12 cellular contexts compared by ENCODE assay signal in the genomic region with DNA sequence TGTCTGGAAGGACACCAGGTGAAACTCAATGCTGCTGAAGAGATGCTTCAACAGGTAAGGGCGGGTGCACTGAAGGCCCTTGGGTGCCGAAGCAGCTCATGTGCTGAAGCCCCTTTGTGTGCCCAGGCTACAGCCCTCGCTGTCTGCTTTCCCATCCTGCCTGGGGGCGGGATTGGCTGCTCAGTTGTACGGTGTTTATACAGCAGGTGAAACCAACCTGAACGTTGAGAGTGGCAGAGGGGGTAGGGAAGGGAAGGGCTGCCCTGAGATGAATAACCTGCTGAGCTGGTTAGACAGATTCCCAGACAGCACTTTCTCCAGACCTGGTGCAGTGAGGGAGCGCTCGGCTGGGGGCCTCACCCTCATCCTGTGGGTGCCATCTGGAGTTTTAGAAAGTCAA.
DNase-seq lines count a peak whose midpoint lies in the region; ATAC-seq and TF ChIP-seq lines count a peak whose summit lies in the region.
"Had no signal": no experiment of that assay in that cellular context is flagged by ENCODE, and none has a peak within 500 bp of the region (broad histone marks: within the 10 kb centered on the region; RNA-seq: fewer than 3 reads in every experiment).

No MANE protein-coding gene starts in this region.

- CTCF ChIA-PET in mammary epithelial cell (lab: Charles Lee; ENCODE audit: low non-redundant PET): interaction anchor here (0.6 kb wide), 1 partner anchor 22 kb away, joined by 3 read pairs; no protein-coding TSS in a partner anchor

- dilution Hi-C loops in mammary epithelial cell (cut with HindIII; ENCODE audit: low sequenced_read_pairs): no loop called here

- H3K9me3 ChIP-seq in mammary epithelial cell (replicated peaks; ENCODE audit: insufficient read depth, low read length): no peaks in the 10 kb centered on the region
- H3K9me3 ChIP-seq: sigmoid colon, thoracic aorta had no signal

- no peaks in the 10 kb centered on the region for H3K9me3 Mint-ChIP-seq in activated T-cell treated with anti-CD3 and anti-CD28 coated beads, Interleukin-2, amount 50 U/mL, for 4 hours

- H3K4me1 ChIP-seq in mammary epithelial cell (ENCODE audit: insufficient read depth, low read length): peaks cover 80% of the 10 kb centered on the region
- H3K4me1 ChIP-seq: sigmoid colon had no signal

- H3K36me3 Mint-ChIP-seq in activated T-cell treated with anti-CD3 and anti-CD28 coated beads, Interleukin-2, amount 50 U/mL, for 4 hours (ENCODE audit: insufficient read depth): peaks cover 2% of the 10 kb centered on the region

- no peaks in the 10 kb centered on the region for H3K79me2 ChIP-seq in mammary epithelial cell (ENCODE audit: insufficient read depth, low read length)

- H3K4me2 ChIP-seq in mammary epithelial cell (ENCODE audit: insufficient read depth, low read depth, low read length): peak overlapping the region; percentile 61

- BruUV-seq in mammary epithelial cell (replicated peaks; lab: Mats Ljungman, UMichigan): no TSS peak

- peaks cover 6% of the 10 kb centered on the region for H3K4me1 Mint-ChIP-seq in activated T-cell treated with anti-CD3 and anti-CD28 coated beads, Interleukin-2, amount 50 U/mL, for 4 hours (ENCODE audit: low read depth)

- H2AFZ ChIP-seq in mammary epithelial cell (ENCODE audit: low read depth, low read length): peak overlapping the region; percentile 23

- H3K27ac ChIP-seq in 22Rv1 (peak overlapping the region; percentile 87), mammary epithelial cell (ENCODE audit: insufficient read depth, low read depth, low read length) (peak overlapping the region; percentile 50)
- H3K27ac ChIP-seq: sigmoid colon, SK-N-MC, thoracic aorta had no signal

- WGBS in mammary epithelial cell (ENCODE audit: low coverage, missing lambda C conversion rate): 32% methylated on average over 4 of the region's 8 CpGs

- in situ Hi-C loops in mammary epithelial cell (cut with MboI; ENCODE audit: low sequenced_read_pairs in 2 of 2): loop anchor here in 1 of 2 donors (25.0 kb wide), 1 partner anchor 290 kb away; no protein-coding TSS in a partner anchor

- H3K27me3 ChIP-seq in mammary epithelial cell (ENCODE audit: insufficient read depth, low read length): no peaks in the 10 kb centered on the region
- H3K27me3 ChIP-seq: sigmoid colon had no signal

- no peaks in the 10 kb centered on the region for H3K27me3 Mint-ChIP-seq in activated T-cell treated with anti-CD3 and anti-CD28 coated beads, Interleukin-2, amount 50 U/mL, for 4 hours (ENCODE audit: low read depth)

- no peak overlapping the region for H3K9ac ChIP-seq in mammary epithelial cell (ENCODE audit: insufficient read depth, low read length)

- H3K4me3 Mint-ChIP-seq in activated T-cell treated with anti-CD3 and anti-CD28 coated beads, Interleukin-2, amount 50 U/mL, for 4 hours: no peak overlapping the region

- H3K36me3 ChIP-seq in mammary epithelial cell (ENCODE audit: insufficient read depth, low read length): no peaks in the 10 kb centered on the region
- H3K36me3 ChIP-seq: sigmoid colon had no signal

- ATAC-seq in activated T-cell treated with anti-CD3 and anti-CD28 coated beads, Interleukin-2, amount 50 U/mL, for 4 hours: no peak
- ATAC-seq in HG02840 (IDR thresholded peaks at IDR 0.05; ENCODE audit: low FRiP score, unreplicated experiment): no peak
- no peak for ATAC-seq in GM21447 (IDR thresholded peaks at IDR 0.05; ENCODE audit: unreplicated experiment)

- DNase-seq in NCI-H128 (lab: John Stamatoyannopoulos, UW; ENCODE audit: unreplicated experiment) (peak; percentile 23), mammary epithelial cell (peak; percentile 92), mucosa of gallbladder (ENCODE audit: low spot score) (peak; percentile 88), COR-L47 (lab: John Stamatoyannopoulos, UW) (no peak)
- DNase-seq in activated T-cell treated with anti-CD3 and anti-CD28 coated beads, Interleukin-2, amount 50 U/mL, for 4 hours: no peak
- DNase-seq: KG1 had no signal

- peak overlapping the region in 1 of 3 experiments; percentile 0 for H3K4me3 ChIP-seq in mammary epithelial cell (replicated peaks in 1 of 3; ENCODE audit: insufficient read depth in 1 of 3, low read depth in 2 of 3, low read length in 3 of 3)
- H3K4me3 ChIP-seq: sigmoid colon, SK-N-MC, thoracic aorta had no signal

- intact Hi-C loops in mammary epithelial cell (cut with micrococcal nuclease): loop anchor here (1.0 kb wide), 1 partner anchor 22 kb away; no protein-coding TSS in a partner anchor

- H4K20me1 ChIP-seq in mammary epithelial cell (ENCODE audit: insufficient read depth, low read length): no peaks in the 10 kb centered on the region

- TF ChIP-seq CTCF in 22Rv1 (IDR thresholded peaks at IDR 0.05): no peak
- TF ChIP-seq CTCF in mammary epithelial cell (conservative IDR thresholded peaks at IDR 0.05 in 1 of 2, IDR thresholded peaks at IDR 0.05 in 1 of 2; ENCODE audit: extremely low read depth in 1 of 2, insufficient read depth in 1 of 2, low read depth in 1 of 2, low read length in 2 of 2): no peak

Comparison
In these comparisons a context has a peak if more than half of its experiments do, and no peak if none do; other contexts are left out.
1. DNase-seq: peak in NCI-H128 (single experiment), mammary epithelial cell (single experiment) and mucosa of gallbladder (single experiment); none in activated T-cell treated with anti-CD3 and anti-CD28 coated beads, Interleukin-2, amount 50 U/mL, for 4 hours (single experiment) and COR-L47 (single experiment).